ENCODE assay signal across 8 cellular contexts in the genomic region with DNA sequence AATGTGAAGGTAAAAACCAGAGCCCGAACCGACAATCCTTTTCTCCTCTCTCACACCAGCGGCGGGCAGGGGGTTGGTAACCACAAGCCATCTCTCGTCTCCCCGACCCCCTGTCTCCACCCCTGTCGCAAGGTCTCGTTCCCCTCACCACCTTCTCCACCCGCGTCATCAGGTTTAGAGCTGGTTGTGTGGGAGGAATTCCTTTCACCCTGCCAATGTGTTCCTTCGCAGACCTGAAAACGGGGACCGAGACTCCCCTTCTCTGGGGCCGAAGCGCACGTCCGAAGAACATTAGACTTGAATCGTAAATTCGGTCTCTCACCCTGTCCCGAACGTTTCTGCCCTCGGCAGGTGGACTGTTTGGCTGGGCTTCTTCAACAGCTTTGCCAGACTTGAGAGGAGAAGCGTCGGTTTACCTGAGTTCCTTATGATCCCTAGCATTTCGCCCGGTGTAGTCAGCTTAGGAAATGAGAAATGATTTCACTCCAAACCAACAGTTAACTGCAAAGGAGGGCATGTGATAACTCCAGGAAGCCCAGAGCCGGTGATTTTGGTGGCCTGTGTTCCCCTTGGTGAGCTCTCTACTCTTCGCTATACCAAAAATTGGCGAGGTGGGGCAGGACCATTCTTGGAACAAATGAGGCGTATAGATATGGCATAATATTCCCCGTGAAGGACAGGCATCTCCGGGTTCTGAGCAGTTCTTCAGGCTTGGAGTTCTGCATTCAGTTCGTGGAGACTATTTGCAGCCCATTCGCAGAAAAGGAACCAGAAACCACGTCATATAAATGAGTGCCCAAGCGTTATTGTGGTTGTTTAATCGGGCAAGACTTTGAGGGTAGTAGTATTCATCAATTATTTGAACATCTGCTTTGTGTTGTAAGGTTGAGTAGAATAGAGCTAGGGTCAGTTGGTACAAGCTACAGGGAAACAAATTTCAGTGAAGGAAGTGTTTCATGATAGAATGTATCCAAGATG. TPM values are rescaled to one million over a fixed set of nuclear protein-coding genes. Genes with fewer than 3 reads are reported as not detected.
DNase-seq lines count a peak whose midpoint lies in the region; ATAC-seq and TF ChIP-seq lines count a peak whose summit lies in the region.

No MANE protein-coding gene starts in this region.

- intact Hi-C loops in colonic mucosa (cut with DNase I): no loop called here
- intact Hi-C loops in left lung (cut with DNase I): no loop called here

- H3K27me3 ChIP-seq in HL-60 (ENCODE audit: insufficient read depth, poor library complexity, severe bottlenecking) (no peaks in the 10 kb centered on the region), colonic mucosa (no peaks in the 10 kb centered on the region), left lung (no peaks in the 10 kb centered on the region)

- H3K27ac ChIP-seq in HL-60 (replicated peaks) (peak overlapping the region; percentile 72), colonic mucosa (peak overlapping the region; percentile 80), left lung (peak overlapping the region; percentile 86 to 89)

- DNase-seq in D341Med (ENCODE audit: low spot score) (peak; percentile 48), HL-60 (ENCODE audit: low read depth in 1 of 2, low spot score in 1 of 2) (peak; percentile 20 to 51), T1000 (lab: John Stamatoyannopoulos, UW) (peak; percentile 48), colonic mucosa (peak; percentile 42), left lung (peak in 1 of 2 donors; percentile 44), ecto neural progenitor cell (ENCODE audit: low spot score) (no peak)
- DNase-seq in stimulated activated CD4-positive, alpha-beta T cell treated with anti-CD3 and anti-CD28 coated beads, Interleukin-2, amount 100 ng/mL, for 48 hours: peak; percentile 25 to 31

- peak overlapping the region; percentile 73 to 89 for H3K9ac ChIP-seq in colonic mucosa (ENCODE audit: low read depth in 2 of 2, low read length in 2 of 2)

- ATAC-seq in GM19463 (IDR thresholded peaks at IDR 0.05; ENCODE audit: unreplicated experiment): peak; percentile 4
- peak; percentile 31 for ATAC-seq in left lung

- H3K36me3 ChIP-seq in colonic mucosa (no peaks in the 10 kb centered on the region), left lung (peaks cover 0 to 11% of the 10 kb centered on the region in 2 donors)

- peak overlapping the region; percentile 81 for H3K4me3 ChIP-seq in HL-60 (replicated peaks; ENCODE audit: insufficient read depth, low read length)
- peak overlapping the region; percentile 75 for H3K4me3 ChIP-seq in colonic mucosa
- peak overlapping the region; percentile 74 to 79 for H3K4me3 ChIP-seq in left lung

- no peaks in the 10 kb centered on the region for H3K9me3 ChIP-seq in colonic mucosa
- H3K9me3 ChIP-seq in left lung: no peaks in the 10 kb centered on the region

- TF ChIP-seq CTCF in HL-60 (IDR thresholded peaks at IDR 0.05; ENCODE audit: insufficient read depth, low read length) (no peak), colonic mucosa (IDR thresholded peaks at IDR 0.05) (no peak), left lung (IDR thresholded peaks at IDR 0.05) (no peak)

- H3K4me1 ChIP-seq in colonic mucosa (no peaks in the 10 kb centered on the region), left lung (peaks cover 0 to 19% of the 10 kb centered on the region in 2 donors)

RNA-seq across cellular contexts. Expression of a gene that starts 0.7 kb away (rescaled TPM):
- total RNA-seq in colonic mucosa: 10 to 100 TPM; 18.0 to 22.9 TPM
- 10 to 100 TPM; 32.4 to 36.4 TPM for total RNA-seq in left lung
